ENCODE assay signal across 8 cellular contexts in the genomic region with DNA sequence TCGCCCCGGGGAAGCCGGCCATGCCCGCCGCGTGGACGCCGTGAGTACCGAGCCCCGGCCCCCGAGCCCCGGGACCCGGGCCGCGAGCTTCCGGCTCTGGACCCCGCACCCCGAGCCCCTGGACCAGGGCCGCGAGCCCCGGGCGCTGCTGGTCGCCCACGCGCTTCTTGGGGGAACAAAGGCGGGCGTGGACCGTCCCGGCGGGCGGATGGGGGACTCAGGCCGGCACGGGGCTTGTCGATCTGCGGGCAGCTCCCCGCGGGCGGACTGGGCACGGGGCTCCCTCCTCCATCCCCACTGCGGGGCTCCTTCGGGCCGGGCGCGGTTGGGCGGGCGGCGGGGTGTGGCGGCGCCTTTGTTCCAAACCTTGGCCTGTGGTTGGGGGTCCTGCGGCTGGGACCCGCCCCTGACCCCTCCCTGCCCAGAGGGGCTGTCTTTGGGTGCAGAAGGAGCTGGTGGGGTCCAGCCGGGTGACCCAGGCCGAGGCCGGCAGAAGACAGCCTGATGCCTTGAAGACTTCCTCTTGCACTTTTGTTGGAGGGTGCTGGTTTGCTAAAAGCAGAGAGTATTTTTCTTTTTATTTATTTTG. TPM values are rescaled to one million over a fixed set of nuclear protein-coding genes. Genes with fewer than 3 reads are reported as not detected.
DNase-seq lines count a peak whose midpoint lies in the region; ATAC-seq, FAIRE-seq and TF ChIP-seq lines count a peak whose summit lies in the region.

No MANE protein-coding gene starts in this region.

- peaks cover 4% of the 10 kb centered on the region; the same call in 1 of the 2 replicates for H3K4me1 ChIP-seq in PC-3 (ENCODE audit: insufficient read depth, low read length)
- no peaks in the 10 kb centered on the region for H3K4me1 ChIP-seq in rectal smooth muscle tissue (ENCODE audit: control insufficient read depth, insufficient read depth, low read length)

- intact Hi-C loops in PC-3 (cut with micrococcal nuclease), result no loop called here
- intact Hi-C loops in posterior vena cava (cut with DNase I), result no loop called here

- H3K4me3 ChIP-seq in GM06990 (replicated peaks; ENCODE audit: low read depth, low read length), result peak overlapping the region; percentile 50
- H3K4me3 ChIP-seq in PC-3 (ENCODE audit: low read length), result peak overlapping the region; percentile 74
- H3K4me3 ChIP-seq in foreskin fibroblast (ENCODE audit: low read depth in 1 of 2, low read length in 2 of 2), result peak overlapping the region; percentile 52 to 53
- peak overlapping the region; percentile 48 for H3K4me3 ChIP-seq in rectal smooth muscle tissue (ENCODE audit: low read length)

- H3K27ac ChIP-seq in PC-3 (ENCODE audit: low read length) (no peak overlapping the region), rectal smooth muscle tissue (ENCODE audit: low read depth, low read length) (no peak overlapping the region)

- peaks cover 21% of the 10 kb centered on the region for H3K36me3 ChIP-seq in GM06990 (ENCODE audit: control insufficient read depth, insufficient read depth, low read length)
- no peaks in the 10 kb centered on the region for H3K36me3 ChIP-seq in PC-3 (ENCODE audit: low read depth, low read length)
- no peaks in the 10 kb centered on the region for H3K36me3 ChIP-seq in rectal smooth muscle tissue (ENCODE audit: control insufficient read depth, insufficient read depth, low read length)

- ATAC-seq in PC-3, result peak; percentile 47

- H3K9me3 ChIP-seq in PC-3 (ENCODE audit: low read length), result no peaks in the 10 kb centered on the region

- H3K9ac ChIP-seq in PC-3 (ENCODE audit: low read length), result peak overlapping the region; percentile 79
- no peak overlapping the region for H3K9ac ChIP-seq in rectal smooth muscle tissue (ENCODE audit: low read length)

- TF ChIP-seq CTCF in GM06990 (IDR thresholded peaks at IDR 0.05; ENCODE audit: insufficient read depth, low read length, poor library complexity, severe bottlenecking) (no peak), PC-3 (conservative IDR thresholded peaks at IDR 0.05; ENCODE audit: low read depth, low read length) (no peak), foreskin fibroblast (IDR thresholded peaks at IDR 0.05; ENCODE audit: low read depth, low read length) (no peak)

- peak overlapping the region; percentile 50; the same call in 1 of the 2 replicates for H2AFZ ChIP-seq in PC-3 (ENCODE audit: low read length)

- BruUV-seq in PC-3 (replicated peaks; lab: Mats Ljungman, UMichigan), result no TSS peak

- no peaks in the 10 kb centered on the region for H3K9me2 ChIP-seq in PC-3 (replicated peaks; ENCODE audit: low read length)

- H3F3A ChIP-seq in PC-3 (ENCODE audit: low read length, unreplicated experiment), result no peaks in the 10 kb centered on the region

- H4K20me1 ChIP-seq in PC-3 (ENCODE audit: low read length), result no peaks in the 10 kb centered on the region

- CTCF ChIA-PET in PC-3 (lab: Charles Lee), result no interaction called here

- H3K4me2 ChIP-seq in PC-3 (ENCODE audit: low read length), result peak overlapping the region; percentile 86

- no peak for FAIRE-seq in RCC 7860 (lab: Jason Lieb, UNC)

- no peak for DNase-seq in GM06990 (ENCODE audit: extremely low read depth, insufficient read length)
- no peak for DNase-seq in PC-3
- peak in 1 of 2 donors; percentile 35 for DNase-seq in foreskin fibroblast
- DNase-seq in hypothalamus (lab: John Stamatoyannopoulos, UW), result no peak
- no peak for DNase-seq in MV-4-11 (lab: John Stamatoyannopoulos, UW)
- DNase-seq in posterior vena cava (ENCODE audit: low spot score), result no peak
- DNase-seq in RCC 7860 (ENCODE audit: low spot score), result no peak

- POLR2A ChIA-PET in PC-3 (lab: Charles Lee; ENCODE audit: unreplicated experiment), result interaction anchor here (0.6 kb wide), 2 partner anchors 117 to 271 kb away, joined by 3 read pairs; no protein-coding TSS in a partner anchor

- H3K27me3 ChIP-seq in GM06990 (replicated peaks; ENCODE audit: control insufficient read depth, insufficient read depth, low read length) (no peaks in the 10 kb centered on the region), PC-3 (ENCODE audit: low read length) (no peaks in the 10 kb centered on the region), rectal smooth muscle tissue (ENCODE audit: control insufficient read depth, insufficient read depth, low read length) (no peaks in the 10 kb centered on the region)

- H3K79me2 ChIP-seq in PC-3 (ENCODE audit: low read length), result peaks cover 13% of the 10 kb centered on the region; the same call in 1 of the 2 replicates

RNA-seq across cellular contexts. Expression of gene ADD1, which starts 25.2 kb away (rescaled TPM):
- 118 and 124 TPM in 2 replicates for total RNA-seq in PC-3 (2014; rRNA removed)
- total RNA-seq in posterior vena cava, result 100 to 1,000 TPM; 297 to 327 TPM

RNA-seq across cellular contexts. Expression of gene SH3BP2, which starts 25.6 kb away (rescaled TPM):
- total RNA-seq in PC-3 (2014; rRNA removed), result 16.9 and 17.4 TPM in 2 replicates
- total RNA-seq in posterior vena cava, result 10 to 100 TPM; 47.8 to 52.4 TPM
